9 cellular contexts compared by ENCODE assay signal in the genomic region with DNA sequence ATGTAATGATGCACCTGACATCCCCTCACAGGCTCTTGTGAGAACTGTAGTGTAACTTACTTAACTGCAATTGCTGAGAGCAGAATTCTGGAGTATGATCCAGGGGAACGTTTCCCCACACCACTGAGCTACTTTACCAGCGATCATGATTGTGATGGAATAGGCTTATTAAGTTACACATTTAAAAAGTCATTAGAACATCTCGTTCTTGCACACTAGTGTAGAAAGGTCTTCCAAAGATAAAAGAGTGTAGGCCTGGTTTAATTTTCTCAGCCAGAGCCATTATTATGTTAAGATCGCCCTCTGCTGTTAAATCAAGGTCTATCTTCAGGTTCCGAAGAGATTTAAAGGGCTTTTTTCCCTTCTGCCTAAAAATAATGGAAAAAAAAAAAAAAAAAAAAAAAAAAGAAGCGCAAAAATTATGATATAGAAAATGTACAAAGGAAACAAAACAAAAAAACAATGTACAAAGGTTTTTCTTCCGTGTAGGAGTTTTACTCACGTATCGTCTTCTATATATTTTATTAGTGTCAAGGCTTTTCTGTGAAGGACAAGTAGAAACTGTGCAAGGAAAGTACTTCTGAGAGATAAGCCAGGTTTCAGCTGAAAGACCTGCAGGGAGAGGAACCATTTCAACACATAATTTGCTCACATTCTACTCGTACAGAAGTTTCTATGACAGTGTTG. TPM values are rescaled to one million over a fixed set of nuclear protein-coding genes. Genes with fewer than 3 reads are reported as not detected.
DNase-seq lines count a peak whose midpoint lies in the region; ATAC-seq, FAIRE-seq and TF ChIP-seq lines count a peak whose summit lies in the region.
"Had no signal": no experiment of that assay in that cellular context is flagged by ENCODE, and none has a peak within 500 bp of the region (broad histone marks: within the 10 kb centered on the region; RNA-seq: fewer than 3 reads in every experiment).

No MANE protein-coding gene starts in this region.

- TF ChIP-seq POLR2A in K562 (conservative IDR thresholded peaks at IDR 0.05): no peak

- WGBS in K562 (ENCODE audit: insufficient coverage, low coverage, missing lambda C conversion rate): 26% methylated on average over 6 of the region's 10 CpGs

- no peaks in the 10 kb centered on the region for H4K20me1 ChIP-seq in K562 (replicated peaks; ENCODE audit: control insufficient read depth, insufficient read depth, low read length)

- no peaks in the 10 kb centered on the region for H3K79me2 ChIP-seq in K562 (ENCODE audit: control insufficient read depth, insufficient read depth, low read length)

- H2AFZ ChIP-seq in K562 (ENCODE audit: low read depth, low read length): no peak overlapping the region

- no TSS peak for BruUV-seq in K562 (replicated peaks; lab: Mats Ljungman, UMichigan)

- no peaks in the 10 kb centered on the region for H3K4me1 ChIP-seq in K562 (replicated peaks in 1 of 2; ENCODE audit: control insufficient read depth in 2 of 2, insufficient read depth in 2 of 2, low read length in 2 of 2)

- no peak overlapping the region for H3K4me3 Mint-ChIP-seq in stimulated activated naive CD8-positive, alpha-beta T cell treated with anti-CD3 and anti-CD28 coated beads, Interleukin-15, amount 100 ng/mL, for 72 hours

- no peak overlapping the region for H3K27ac ChIP-seq in K562 (ENCODE audit: extremely low read depth, low read depth, low read length)
- H3K27ac ChIP-seq: SK-N-MC had no signal

- no peaks in the 10 kb centered on the region for H3K27me3 Mint-ChIP-seq in stimulated activated naive CD8-positive, alpha-beta T cell treated with anti-CD3 and anti-CD28 coated beads, Interleukin-15, amount 100 ng/mL, for 72 hours

- TF ChIP-seq CTCF in GM12864 (IDR thresholded peaks at IDR 0.05; ENCODE audit: low read depth, low read length, missing control alignments): peak; percentile 13
- TF ChIP-seq CTCF in K562 (IDR thresholded peaks at IDR 0.05 in 2 of 3, conservative IDR thresholded peaks at IDR 0.05 in 1 of 3; ENCODE audit: insufficient read depth in 2 of 3, low read depth in 1 of 3, low read length in 3 of 3): peak; percentile 13 to 51 (median 13); a peak in 3 of 6 replicates

- H3K9me1 ChIP-seq in K562 (ENCODE audit: control insufficient read depth, insufficient read depth, low read length): no peaks in the 10 kb centered on the region

- TF ChIP-seq EP300 in K562 (IDR thresholded peaks at IDR 0.05; ENCODE audit: low read length): no peak

- POLR2A ChIA-PET in K562 (lab: Yijun Ruan, JAX): no interaction called here

- H3K4me1 Mint-ChIP-seq in stimulated activated naive CD8-positive, alpha-beta T cell treated with anti-CD3 and anti-CD28 coated beads, Interleukin-15, amount 100 ng/mL, for 72 hours: no peaks in the 10 kb centered on the region

- no peak for FAIRE-seq in K562 (lab: Jason Lieb, UNC)

- CTCF ChIA-PET in K562 (lab: Yijun Ruan, JAX; ENCODE audit: low intra/inter-chr PET ratio): interaction anchor here (0.7 to 2.7 kb wide), 3 partner anchors 10 to 215 kb away, joined by 5 to 27 read pairs (median 7); no protein-coding TSS in a partner anchor

- ATAC-seq in K562: peak; percentile 56; the same call in 1 of the 3 replicates
- no peak for ATAC-seq in stimulated activated naive CD8-positive, alpha-beta T cell treated with anti-CD3 and anti-CD28 coated beads, Interleukin-15, amount 100 ng/mL, for 72 hours
- ATAC-seq in HG02981 (IDR thresholded peaks at IDR 0.05; ENCODE audit: unreplicated experiment): no peak

- DNase-seq in GM12864 (ENCODE audit: low read depth): no peak
- peak; percentile 20 for DNase-seq in LHCN-M2 (ENCODE audit: low read depth)
- peak in 1 of 4 experiments; percentile 9 for DNase-seq in K562 (ENCODE audit: extremely low read depth in 1 of 4, low spot score in 3 of 4)
- DNase-seq in left kidney (ENCODE audit: low read depth, low spot score): peak; percentile 74
- DNase-seq in stimulated activated naive CD8-positive, alpha-beta T cell treated with anti-CD3 and anti-CD28 coated beads, Interleukin-15, amount 100 ng/mL, for 72 hours: no peak
- DNase-seq in activated CD4-positive, alpha-beta T cell treated with anti-CD3 and anti-CD28 coated beads for 48 hours: no peak
- no peak for DNase-seq in NCI-H226

- H3K9me3 ChIP-seq in K562 (replicated peaks; ENCODE audit: control insufficient read depth, insufficient read depth, low read depth, low read length): no peaks in the 10 kb centered on the region

- intact Hi-C loops in K562 (cut with micrococcal nuclease): loop anchor here (1.0 to 2.0 kb wide), 2 partner anchors 215 to 272 kb away; no protein-coding TSS in a partner anchor

- H3K4me2 ChIP-seq in K562 (ENCODE audit: insufficient read depth, low read length): no peak overlapping the region

- no peaks in the 10 kb centered on the region for H3K27me3 ChIP-seq in K562 (ENCODE audit: control insufficient read depth in 2 of 2, insufficient read depth in 2 of 2, low read length in 2 of 2)

- in situ Hi-C loops in K562 (cut with MboI): no loop called here

- H3K9me3 Mint-ChIP-seq in stimulated activated naive CD8-positive, alpha-beta T cell treated with anti-CD3 and anti-CD28 coated beads, Interleukin-15, amount 100 ng/mL, for 72 hours: no peaks in the 10 kb centered on the region

- peak; percentile 23 to 64; a peak in 3 of 4 replicates for TF ChIP-seq RAD21 in K562 (CRISPR knock-in tag; conservative IDR thresholded peaks at IDR 0.05 in 1 of 2, IDR thresholded peaks at IDR 0.05 in 1 of 2)

- no peak overlapping the region for H3K9ac ChIP-seq in K562 (ENCODE audit: insufficient read depth in 1 of 2, low read depth in 2 of 2, low read length in 2 of 2)

- H3K27ac Mint-ChIP-seq in stimulated activated naive CD8-positive, alpha-beta T cell treated with anti-CD3 and anti-CD28 coated beads, Interleukin-15, amount 100 ng/mL, for 72 hours: no peak overlapping the region

- no peak overlapping the region for H3K4me3 ChIP-seq in GM12864 (ENCODE audit: low read depth, low read length)
- no peak overlapping the region for H3K4me3 ChIP-seq in K562
- H3K4me3 ChIP-seq: SK-N-MC had no signal

- no peaks in the 10 kb centered on the region for H3K36me3 ChIP-seq in K562 (ENCODE audit: control insufficient read depth, insufficient read depth, low read length)

RNA-seq across cellular contexts. Expression of gene MOB3B, which starts 18.6 kb away (rescaled TPM):
- total RNA-seq in LHCN-M2 (2014; rRNA removed) (under 0.01 TPM in 1 of 2 replicates, not detected in the other), K562 (2014; rRNA removed) (3.6 and 5.0 TPM in 2 replicates), K562 (2014; rRNA removed; fragmentation: Illumina TruSeq; extraction: Trizol) (7.4 and 7.8 TPM in 2 replicates), K562 (2015; rRNA removed; fragmentation: Illumina TruSeq; extraction: Trizol) (5.5 TPM in 2 replicates), K562 (2021) (11.7 and 12.8 TPM in 2 replicates)
- 0.01 TPM for polyA plus RNA-seq in LHCN-M2 (2012)
- 12.8 and 17.7 TPM in 2 replicates for total RNA-seq in K562 (2011; cell fraction: chromatin; rRNA removed; ENCODE audit: low replicate concordance)
- total RNA-seq in K562 (2011; cell fraction: nucleolus; rRNA removed): 9.3 and 12.6 TPM in 2 replicates
- total RNA-seq in K562 (2011; cell fraction: nucleoplasm; rRNA removed): 17.5 and 29.5 TPM in 2 replicates
- polyA plus RNA-seq in K562 (2011; rRNA removed) (10.1 and 11.1 TPM in 2 replicates), K562 (2014; fragmentation: Illumina TruSeq; extraction: Trizol) (10.6 and 12.5 TPM in 2 replicates), K562 (2014; fragmentation: Nextera tagmentation; extraction: Ambion mirVana) (1 to 10 TPM; 4.6 to 7.2 TPM), K562 (2014; rRNA removed) (5.7 and 6.9 TPM in 2 replicates)
- polyA plus RNA-seq in K562 (2011; cell fraction: cytosol; rRNA removed): 6.0 and 8.7 TPM in 2 replicates
- 5.3 and 5.6 TPM in 2 replicates for polyA plus RNA-seq in K562 (2011; cell fraction: nucleus; rRNA removed)
- polyA plus RNA-seq in K562 (2012): 4.7 and 6.0 TPM in 2 replicates
- 20.4 and 22.2 TPM in 2 replicates for polyA minus RNA-seq in K562 (2011; rRNA and poly(A)+ RNA removed)
- 7.6 and 10.5 TPM in 2 replicates for polyA minus RNA-seq in K562 (2011; cell fraction: cytosol; rRNA and poly(A)+ RNA removed)
- polyA minus RNA-seq in K562 (2011; cell fraction: nucleus; rRNA and poly(A)+ RNA removed): 8.5 and 11.9 TPM in 2 replicates

RNA-seq across cellular contexts. Expression of gene IFNK, which starts 24.1 kb away (rescaled TPM):
- not detected in 2 replicates for total RNA-seq in LHCN-M2 (2014; rRNA removed)
- polyA plus RNA-seq in LHCN-M2 (2012): not detected
- not detected in 2 replicates for total RNA-seq in K562 (2011; cell fraction: chromatin; rRNA removed; ENCODE audit: low replicate concordance)
- total RNA-seq in K562 (2011; cell fraction: nucleolus; rRNA removed): not detected in 2 replicates
- not detected in 2 replicates for total RNA-seq in K562 (2011; cell fraction: nucleoplasm; rRNA removed)
- total RNA-seq in K562 (2014; rRNA removed): not detected in 2 replicates
- total RNA-seq in K562 (2014; rRNA removed; fragmentation: Illumina TruSeq; extraction: Trizol): not detected in 2 replicates
- total RNA-seq in K562 (2015; rRNA removed; fragmentation: Illumina TruSeq; extraction: Trizol): not detected in 2 replicates
- not detected in 2 replicates for total RNA-seq in K562 (2021)
- not detected in 2 replicates for polyA plus RNA-seq in K562 (2011; rRNA removed)
- polyA plus RNA-seq in K562 (2011; cell fraction: cytosol; rRNA removed): not detected in 2 replicates
- polyA plus RNA-seq in K562 (2011; cell fraction: nucleus; rRNA removed): not detected in 2 replicates
- 0.07 TPM in 1 of 2 replicates, not detected in the other for polyA plus RNA-seq in K562 (2012)
- polyA plus RNA-seq in K562 (2014; fragmentation: Illumina TruSeq; extraction: Trizol): not detected in 2 replicates
- under 1 TPM in 1 of 2 experiments, not detected in 1; 0.11 TPM for polyA plus RNA-seq in K562 (2014; fragmentation: Nextera tagmentation; extraction: Ambion mirVana)
- polyA plus RNA-seq in K562 (2014; rRNA removed): not detected in 2 replicates
- polyA minus RNA-seq in K562 (2011; rRNA and poly(A)+ RNA removed): not detected in 2 replicates
- polyA minus RNA-seq in K562 (2011; cell fraction: cytosol; rRNA and poly(A)+ RNA removed): not detected in 2 replicates
- polyA minus RNA-seq in K562 (2011; cell fraction: nucleus; rRNA and poly(A)+ RNA removed): not detected in 2 replicates

RNA-seq across cellular contexts. Expression of gene C9orf72, which starts 25.1 kb away (rescaled TPM):
- total RNA-seq in LHCN-M2 (2014; rRNA removed): 4.9 and 5.7 TPM in 2 replicates
- polyA plus RNA-seq in LHCN-M2 (2012): 1.5 TPM
- total RNA-seq in K562 (2011; cell fraction: chromatin; rRNA removed; ENCODE audit: low replicate concordance): 4.1 and 19.4 TPM in 2 replicates
- 2.7 and 3.7 TPM in 2 replicates for total RNA-seq in K562 (2011; cell fraction: nucleolus; rRNA removed)
- total RNA-seq in K562 (2011; cell fraction: nucleoplasm; rRNA removed): 7.6 and 11.2 TPM in 2 replicates
- 2.1 and 2.3 TPM in 2 replicates for total RNA-seq in K562 (2014; rRNA removed)
- total RNA-seq in K562 (2014; rRNA removed; fragmentation: Illumina TruSeq; extraction: Trizol): 5.1 and 5.7 TPM in 2 replicates
- 3.7 and 3.9 TPM in 2 replicates for total RNA-seq in K562 (2015; rRNA removed; fragmentation: Illumina TruSeq; extraction: Trizol)
- 3.4 and 3.8 TPM in 2 replicates for total RNA-seq in K562 (2021)
- polyA plus RNA-seq in K562 (2011; rRNA removed): 5.5 and 6.7 TPM in 2 replicates
- polyA plus RNA-seq in K562 (2011; cell fraction: cytosol; rRNA removed): 0.54 and 1.9 TPM in 2 replicates
- 6.8 and 9.3 TPM in 2 replicates for polyA plus RNA-seq in K562 (2011; cell fraction: nucleus; rRNA removed)
- 2.5 and 3.1 TPM in 2 replicates for polyA plus RNA-seq in K562 (2012)
- polyA plus RNA-seq in K562 (2014; fragmentation: Illumina TruSeq; extraction: Trizol): 4.1 and 4.3 TPM in 2 replicates
- polyA plus RNA-seq in K562 (2014; fragmentation: Nextera tagmentation; extraction: Ambion mirVana): 1 to 10 TPM; 6.3 to 7.3 TPM
- polyA plus RNA-seq in K562 (2014; rRNA removed): 3.0 and 3.6 TPM in 2 replicates
- 10.3 and 11.9 TPM in 2 replicates for polyA minus RNA-seq in K562 (2011; rRNA and poly(A)+ RNA removed)
- 1.3 and 2.6 TPM in 2 replicates for polyA minus RNA-seq in K562 (2011; cell fraction: cytosol; rRNA and poly(A)+ RNA removed)
- 7.0 and 15.6 TPM in 2 replicates for polyA minus RNA-seq in K562 (2011; cell fraction: nucleus; rRNA and poly(A)+ RNA removed)

Comparison
In these comparisons a context has a peak if more than half of its experiments do, and no peak if none do; other contexts are left out.
1. DNase-seq: peak in LHCN-M2 (single experiment) and left kidney (single experiment); none in GM12864 (single experiment), stimulated activated naive CD8-positive, alpha-beta T cell treated with anti-CD3 and anti-CD28 coated beads, Interleukin-15, amount 100 ng/mL, for 72 hours (0 of 2), activated CD4-positive, alpha-beta T cell treated with anti-CD3 and anti-CD28 coated beads for 48 hours (single experiment) and NCI-H226 (single experiment).